Comparison of ENCODE assay signal across 8 cellular contexts in genomic region chr1:56709269-56709880, GRCh38.
A peak's percentile ranks its signal among the peaks of the same experiment; 100 is the strongest.
DNase-seq lines count a peak whose midpoint lies in the region; ATAC-seq and TF ChIP-seq lines count a peak whose summit lies in the region.

No MANE protein-coding gene starts in this region.

- H3K27me3 Mint-ChIP-seq in naive B cell: peaks cover 12 to 32% (median 24%) of the 10 kb centered on the region in 3 donors

- H3K36me3 Mint-ChIP-seq in naive B cell: no peaks in the 10 kb centered on the region

- H3K4me1 ChIP-seq in KMS-11 (ENCODE audit: low read depth, poor library complexity, severe bottlenecking) (peaks cover 11% of the 10 kb centered on the region), Peyer's patch (no peaks in the 10 kb centered on the region)

- ATAC-seq in GM19035 (IDR thresholded peaks at IDR 0.05; ENCODE audit: unreplicated experiment) (peak; percentile 62), naive B cell (ENCODE audit: low read depth in 2 of 2) (peak in 1 of 2 donors; percentile 25), HG03135 (IDR thresholded peaks at IDR 0.05; ENCODE audit: unreplicated experiment) (no peak)

- H3K36me3 ChIP-seq in KMS-11 (ENCODE audit: insufficient read depth) (no peaks in the 10 kb centered on the region), Peyer's patch (no peaks in the 10 kb centered on the region)

- H3K9ac ChIP-seq in KMS-11: no peak overlapping the region

- no peak for TF ChIP-seq POLR2A in Peyer's patch (IDR thresholded peaks at IDR 0.05)

- H3K79me2 ChIP-seq in KMS-11 (ENCODE audit: insufficient read depth, low read depth): no peaks in the 10 kb centered on the region

- H3K27ac Mint-ChIP-seq in naive B cell: no peak overlapping the region

- no peak overlapping the region for H2AFZ ChIP-seq in KMS-11 (ENCODE audit: low read depth)

- H3K9me3 ChIP-seq in Peyer's patch: no peaks in the 10 kb centered on the region

- H3K4me3 ChIP-seq in KMS-11 (IDR thresholded peaks at IDR 0.05; ENCODE audit: insufficient read depth, low read depth, low read length): no peak overlapping the region
- H3K4me3 ChIP-seq in Peyer's patch: no peak overlapping the region
- H3K4me3 ChIP-seq in epithelial cell of esophagus (ENCODE audit: low read length): no peak overlapping the region

- H3K4me3 Mint-ChIP-seq in naive B cell: no peak overlapping the region

- H3K27me3 ChIP-seq in KMS-11 (ENCODE audit: insufficient read depth, low read depth): no peaks in the 10 kb centered on the region
- no peaks in the 10 kb centered on the region for H3K27me3 ChIP-seq in Peyer's patch

- H4K20me1 ChIP-seq in KMS-11 (ENCODE audit: insufficient read depth): no peaks in the 10 kb centered on the region

- peak; percentile 77 for TF ChIP-seq CTCF in C4-2B (conservative IDR thresholded peaks at IDR 0.05)
- TF ChIP-seq CTCF in KMS-11 (conservative IDR thresholded peaks at IDR 0.05; ENCODE audit: low read depth, low read length): peak; percentile 60
- TF ChIP-seq CTCF in Peyer's patch (IDR thresholded peaks at IDR 0.05): peak; percentile 30 to 69 (median 64)
- TF ChIP-seq CTCF in epithelial cell of esophagus (IDR thresholded peaks at IDR 0.05; ENCODE audit: insufficient read depth, low read depth, low read length, missing control alignments): peak; percentile 43

- no peaks in the 10 kb centered on the region for H3K4me1 Mint-ChIP-seq in naive B cell

- no peak overlapping the region for H3K4me2 ChIP-seq in KMS-11

- H3K27ac ChIP-seq in C4-2B (no peak overlapping the region), KMS-11 (no peak overlapping the region), Peyer's patch (no peak overlapping the region)

- DNase-seq in Peyer's patch (no peak), epithelial cell of esophagus (ENCODE audit: low read depth) (peak; percentile 72), naive B cell (peak; percentile 6), GF-D8 (lab: John Stamatoyannopoulos, UW) (no peak)

- no peaks in the 10 kb centered on the region for H3K9me3 Mint-ChIP-seq in naive B cell

Comparison
In these comparisons a context has a peak if more than half of its experiments do, and no peak if none do; other contexts are left out.
1. DNase-seq: peak in epithelial cell of esophagus (single experiment) and naive B cell (single experiment); none in Peyer's patch (0 of 3) and GF-D8 (single experiment).
2. Peak in every context shown above with its lines, with median percentiles within 50 percentile points of each other: CTCF ChIP-seq.